ENCODE assay signal across 9 cellular contexts in genomic region chr18:50247562-50247961, GRCh38. TPM values are rescaled to one million over a fixed set of nuclear protein-coding genes. Genes with fewer than 3 reads are reported as not detected.
"Had no signal": no experiment of that assay in that cellular context is flagged by ENCODE, and none has a peak within 500 bp of the region (broad histone marks: within the 10 kb centered on the region; RNA-seq: fewer than 3 reads in every experiment).

No MANE protein-coding gene starts in this region.

- FAIRE-seq: G401.6, GM12878, GM12891, GM12892, GM18507, GM19239 had no signal

- DNase-seq: GDM1, GF-D8 had no signal

- H3K4me3 ChIP-seq: GM12878 had no signal

- ATAC-seq: GM12878 had no signal

RNA-seq across cellular contexts. Expression of gene CFAP53, which starts 18.7 kb away (rescaled TPM):
- total RNA-seq: G401 had no signal

RNA-seq across cellular contexts. Expression of gene MYO5B, which starts 52.6 kb away (rescaled TPM):
- total RNA-seq: G401 had no signal
